In the genomic region with DNA sequence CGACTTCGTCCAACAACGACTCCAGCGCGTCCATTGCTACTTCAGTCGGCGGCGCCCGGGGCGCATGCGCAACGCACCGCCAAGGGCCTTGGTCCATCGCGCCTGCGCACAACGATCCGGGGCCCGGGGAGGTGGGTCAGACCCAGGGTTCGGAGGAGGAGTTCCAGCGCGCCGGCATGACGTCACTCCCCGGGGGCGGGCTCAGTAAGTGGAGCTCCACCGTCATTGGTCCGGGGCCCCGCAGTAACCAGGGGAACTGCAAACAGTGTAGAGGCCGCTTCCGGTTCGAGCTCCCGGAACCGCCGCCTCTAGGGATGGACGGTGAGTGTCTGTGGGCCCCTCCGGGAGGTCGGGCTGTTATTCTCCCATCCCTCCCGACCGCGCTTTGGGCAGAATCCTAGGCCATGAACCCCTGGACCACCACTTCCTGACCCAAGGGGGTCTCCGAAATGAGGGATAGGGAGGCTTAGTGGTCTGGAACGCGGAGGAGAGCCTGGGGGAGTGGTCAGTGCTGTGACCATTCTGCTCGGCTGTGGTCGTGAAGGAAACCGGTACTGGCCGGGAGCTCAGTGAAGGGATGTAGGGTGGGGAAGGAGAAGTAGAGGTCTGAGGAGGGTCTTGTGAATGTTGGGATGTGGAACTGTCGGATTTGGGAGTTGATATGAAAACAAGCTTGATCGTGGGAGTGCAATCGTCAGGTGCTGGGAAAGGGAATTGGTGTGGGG, we compare ENCODE assay signal across 8 cellular contexts. TPM values are rescaled to one million over a fixed set of nuclear protein-coding genes. Genes with fewer than 3 reads are reported as not detected.
A peak's percentile ranks its signal among the peaks of the same experiment; 100 is the strongest.
DNase-seq lines count a peak whose midpoint lies in the region; ATAC-seq, FAIRE-seq and TF ChIP-seq lines count a peak whose summit lies in the region.

A gene with protein sequence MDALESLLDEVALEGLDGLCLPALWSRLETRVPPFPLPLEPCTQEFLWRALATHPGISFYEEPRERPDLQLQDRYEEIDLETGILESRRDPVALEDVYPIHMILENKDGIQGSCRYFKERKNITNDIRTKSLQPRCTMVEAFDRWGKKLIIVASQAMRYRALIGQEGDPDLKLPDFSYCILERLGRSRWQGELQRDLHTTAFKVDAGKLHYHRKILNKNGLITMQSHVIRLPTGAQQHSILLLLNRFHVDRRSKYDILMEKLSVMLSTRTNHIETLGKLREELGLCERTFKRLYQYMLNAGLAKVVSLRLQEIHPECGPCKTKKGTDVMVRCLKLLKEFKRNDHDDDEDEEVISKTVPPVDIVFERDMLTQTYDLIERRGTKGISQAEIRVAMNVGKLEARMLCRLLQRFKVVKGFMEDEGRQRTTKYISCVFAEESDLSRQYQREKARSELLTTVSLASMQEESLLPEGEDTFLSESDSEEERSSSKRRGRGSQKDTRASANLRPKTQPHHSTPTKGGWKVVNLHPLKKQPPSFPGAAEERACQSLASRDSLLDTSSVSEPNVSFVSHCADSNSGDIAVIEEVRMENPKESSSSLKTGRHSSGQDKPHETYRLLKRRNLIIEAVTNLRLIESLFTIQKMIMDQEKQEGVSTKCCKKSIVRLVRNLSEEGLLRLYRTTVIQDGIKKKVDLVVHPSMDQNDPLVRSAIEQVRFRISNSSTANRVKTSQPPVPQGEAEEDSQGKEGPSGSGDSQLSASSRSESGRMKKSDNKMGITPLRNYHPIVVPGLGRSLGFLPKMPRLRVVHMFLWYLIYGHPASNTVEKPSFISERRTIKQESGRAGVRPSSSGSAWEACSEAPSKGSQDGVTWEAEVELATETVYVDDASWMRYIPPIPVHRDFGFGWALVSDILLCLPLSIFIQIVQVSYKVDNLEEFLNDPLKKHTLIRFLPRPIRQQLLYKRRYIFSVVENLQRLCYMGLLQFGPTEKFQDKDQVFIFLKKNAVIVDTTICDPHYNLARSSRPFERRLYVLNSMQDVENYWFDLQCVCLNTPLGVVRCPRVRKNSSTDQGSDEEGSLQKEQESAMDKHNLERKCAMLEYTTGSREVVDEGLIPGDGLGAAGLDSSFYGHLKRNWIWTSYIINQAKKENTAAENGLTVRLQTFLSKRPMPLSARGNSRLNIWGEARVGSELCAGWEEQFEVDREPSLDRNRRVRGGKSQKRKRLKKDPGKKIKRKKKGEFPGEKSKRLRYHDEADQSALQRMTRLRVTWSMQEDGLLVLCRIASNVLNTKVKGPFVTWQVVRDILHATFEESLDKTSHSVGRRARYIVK (N-terminal part only) (minus strand): TSS at position 57 of the 725 bp plus-strand sequence. CDS start 23 bp downstream, at position 34.
A gene (plus strand): TSS at position 288 of the 725 bp plus-strand sequence. CDS start 27 bp downstream, at position 315.

- 0 to 1% (median 0%) methylated on average over 13 to 51 of the region's 51 CpGs for WGBS in adrenal gland, 4 donors
- WGBS in heart right ventricle, 2 donors: 1% methylated on average over 50 to 51 of the region's 51 CpGs

- peak within 1 kb of the TSS; percentile 99 for H3K4me3 Mint-ChIP-seq in progenitor cell of endocrine pancreas (ENCODE audit: low read depth)

- H3K27me3 ChIP-seq in adrenal gland: no peaks in the 10 kb centered on the region
- no peaks in the 10 kb centered on the region for H3K27me3 ChIP-seq in heart right ventricle

- H3K36me3 ChIP-seq in adrenal gland (replicated peaks in 1 of 2) (peaks cover 0 to 5% of the 10 kb centered on the region in 2 donors), heart right ventricle (peaks cover 0 to 15% (median 3%) of the 10 kb centered on the region in 9 donors)

- H3K9me3 ChIP-seq in adrenal gland (replicated peaks in 1 of 3): no peaks in the 10 kb centered on the region
- H3K9me3 ChIP-seq in heart right ventricle: no peaks in the 10 kb centered on the region

- TF ChIP-seq CTCF in adrenal gland (IDR thresholded peaks at IDR 0.05): no peak
- TF ChIP-seq CTCF in heart right ventricle (IDR thresholded peaks at IDR 0.05): no peak
- TF ChIP-seq CTCF in progenitor cell of endocrine pancreas (IDR thresholded peaks at IDR 0.05; ENCODE audit: unreplicated experiment): no peak

- H3K4me3 ChIP-seq in adrenal gland (peak within 1 kb of the TSS; percentile 48 to 95 (median 60)), heart right ventricle (peak within 1 kb of the TSS; percentile 53 to 93 (median 82))

- TF ChIP-seq POLR2A in GM12892 (IDR thresholded peaks at IDR 0.05; ENCODE audit: low read depth, low read length) (peak; percentile 64; the same call in 1 of the 2 replicates), adrenal gland (IDR thresholded peaks at IDR 0.05) (peak in 1 of 2 donors; percentile 83)

- peak; percentile 100 for DNase-seq in GM12892 (ENCODE audit: insufficient read length)
- peak; percentile 100 for DNase-seq in NCI-H146 (lab: John Stamatoyannopoulos, UW)
- DNase-seq in T-helper 1 cell: peak; percentile 99 to 100 (median 100)
- DNase-seq in adrenal gland: peak; percentile 100
- DNase-seq in heart right ventricle: peak; percentile 100
- peak; percentile 100 for DNase-seq in progenitor cell of endocrine pancreas (ENCODE audit: low spot score, unreplicated experiment)
- peak; percentile 100 for DNase-seq in ureter (ENCODE audit: low spot score)

- peak; percentile 95 for ATAC-seq in HG02852 (IDR thresholded peaks at IDR 0.05; ENCODE audit: unreplicated experiment)
- ATAC-seq in heart right ventricle: peak; percentile 99 to 100 (median 100)

- intact Hi-C loops in adrenal gland (cut with DNase I) (no loop called here), heart right ventricle (cut with DNase I) (loop anchor here in 1 of 10 donors (2.0 kb wide), 1 partner anchor 17 kb away; no protein-coding TSS in a partner anchor)

- H3K27me3 Mint-ChIP-seq in progenitor cell of endocrine pancreas: no peaks in the 10 kb centered on the region

- peak; percentile 99 for FAIRE-seq in GM12892 (lab: Jason Lieb, UNC)

- peak within 1 kb of the TSS; percentile 97 for H3K27ac Mint-ChIP-seq in progenitor cell of endocrine pancreas

- peak within 1 kb of the TSS in 4 of 5 donors; percentile 2 to 85 (median 70) for H3K27ac ChIP-seq in adrenal gland
- H3K27ac ChIP-seq in heart right ventricle: peak within 1 kb of the TSS; percentile 65 to 92 (median 87)

- H3K9me3 Mint-ChIP-seq in progenitor cell of endocrine pancreas (ENCODE audit: low read depth): no peaks in the 10 kb centered on the region

- H3K4me1 ChIP-seq in adrenal gland (replicated peaks in 1 of 2): peaks cover 24 to 47% of the 10 kb centered on the region in 2 donors
- H3K4me1 ChIP-seq in heart right ventricle: peaks cover 8 to 46% (median 39%) of the 10 kb centered on the region in 9 donors

- H3K4me1 Mint-ChIP-seq in progenitor cell of endocrine pancreas (ENCODE audit: low read depth): peaks cover 24% of the 10 kb centered on the region

- peaks cover 6% of the 10 kb centered on the region for H3K36me3 Mint-ChIP-seq in progenitor cell of endocrine pancreas (ENCODE audit: insufficient read depth)

RNA-seq across cellular contexts. Expression of the first gene that starts in this region (rescaled TPM):
- 17.4 TPM for polyA plus RNA-seq in GM12892 (2012; ENCODE audit: missing spikeins)
- total RNA-seq in adrenal gland (100 to 1,000 TPM in 2 of 8 donors, 10 to 100 TPM in 6; 65.4 to 105 (median 84.3) TPM), heart right ventricle (10 to 100 TPM; 48.1 to 84.5 (median 62.8) TPM), progenitor cell of endocrine pancreas (105 and 106 TPM in 2 replicates), ureter (72.5 TPM)
- polyA plus RNA-seq in adrenal gland (100 to 1,000 TPM in 2 of 3 donors, 10 to 100 TPM in 1; 51.0 to 225 (median 130) TPM), heart right ventricle (100 to 1,000 TPM in 1 of 2 donors, 10 to 100 TPM in 1; 53.0 to 133 TPM)

RNA-seq across cellular contexts. Expression of the second gene that starts in this region (rescaled TPM):
- 7.0 TPM for polyA plus RNA-seq in GM12892 (2012; ENCODE audit: missing spikeins)
- total RNA-seq in adrenal gland (10 to 100 TPM; 13.2 to 80.4 (median 17.9) TPM), heart right ventricle (10 to 100 TPM in 9 of 10 donors, 1 to 10 TPM in 1; 8.6 to 25.0 (median 16.8) TPM), progenitor cell of endocrine pancreas (48.1 and 48.7 TPM in 2 replicates), ureter (46.0 TPM)
- polyA plus RNA-seq in adrenal gland (10 to 100 TPM in 2 of 3 donors, 1 to 10 TPM in 1; 9.1 to 17.6 (median 10.3) TPM), heart right ventricle (1 to 10 TPM; 5.9 to 6.0 TPM)

Comparison
In these comparisons a context has a peak if more than half of its experiments do, and no peak if none do; other contexts are left out.
1. Peak in every context shown above with its lines: DNase-seq, ATAC-seq, H3K4me3 ChIP-seq and H3K27ac ChIP-seq.